Comparison of ENCODE assay signal across 23 cellular contexts in the genomic region with DNA sequence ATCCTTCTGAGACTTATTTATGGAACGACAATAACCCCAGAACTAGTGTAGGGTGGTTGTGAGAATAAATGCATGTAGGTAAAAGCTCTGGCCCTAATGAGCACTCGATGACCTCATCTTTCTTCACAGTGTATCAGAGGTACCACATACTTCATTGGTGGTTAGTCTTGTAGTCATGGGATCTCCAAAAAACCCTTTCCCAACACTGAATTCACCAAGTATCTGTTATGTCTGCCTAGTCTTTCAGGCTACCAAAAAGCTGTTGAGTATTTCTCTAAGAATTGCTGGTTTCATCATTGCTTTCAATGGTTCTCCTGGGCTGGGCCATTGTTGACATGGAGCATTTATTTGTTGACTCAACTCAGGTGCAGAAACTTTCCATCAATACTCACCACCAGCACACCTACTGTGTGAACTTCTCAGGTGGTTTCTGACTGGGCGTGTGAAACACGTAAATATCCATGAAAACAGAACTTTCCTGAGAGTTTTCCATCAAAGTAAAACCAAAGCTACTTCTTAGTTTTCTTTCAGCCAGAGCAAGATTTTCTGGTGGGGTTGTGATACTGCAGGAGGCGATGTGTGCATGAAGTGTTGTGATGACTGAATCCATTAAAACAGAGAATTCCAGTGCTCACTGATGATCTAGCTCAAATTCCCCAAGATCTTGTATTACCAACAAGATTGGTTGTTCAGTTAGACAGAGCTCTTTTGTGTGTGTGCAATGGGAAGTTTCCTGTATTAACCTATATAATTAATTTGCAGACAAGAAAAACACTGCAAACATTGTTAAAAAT. TPM values are rescaled to one million over a fixed set of nuclear protein-coding genes. Genes with fewer than 3 reads are reported as not detected.
DNase-seq lines count a peak whose midpoint lies in the region; ATAC-seq, FAIRE-seq and TF ChIP-seq lines count a peak whose summit lies in the region.
"Had no signal": no experiment of that assay in that cellular context is flagged by ENCODE, and none has a peak within 500 bp of the region (broad histone marks: within the 10 kb centered on the region; RNA-seq: fewer than 3 reads in every experiment).

No MANE protein-coding gene starts in this region.

- TF ChIP-seq RAD21 in liver (IDR thresholded peaks at IDR 0.05): no peak

- DNase-seq in AG10803 (ENCODE audit: low read depth): peak; percentile 26
- no peak for DNase-seq in PC-9
- DNase-seq in bronchial epithelial cell (ENCODE audit: low read depth): peak; percentile 67
- DNase-seq in posterior cingulate gyrus: no peak
- no peak for DNase-seq in Kasumi-1 (lab: John Stamatoyannopoulos, UW)
- DNase-seq: ACHN; activated CD4-positive, alpha-beta T cell treated with anti-CD3 and anti-CD28 coated beads for 4 hours; amygdala; heart left ventricle; left ventricle myocardium inferior; NCI-H1436 treated with DMSO at 0.1 percent for 48 hours; SIG-M5; stimulated activated CD4-positive, alpha-beta T cell treated with anti-CD3 and anti-CD28 coated beads, Interleukin-12 subunit alpha, Interleukin-12 subunit beta, amount 100 ng/mL, for 4 hours; stimulated activated CD4-positive, alpha-beta T cell treated with anti-CD3 and anti-CD28 coated beads, Interleukin-4, amount 100 ng/mL, for 1 hour; thyroid gland had no signal

- no peak for TF ChIP-seq CTCF in AG10803 (conservative IDR thresholded peaks at IDR 0.05; ENCODE audit: low read length)
- no peak for TF ChIP-seq CTCF in PC-9 (conservative IDR thresholded peaks at IDR 0.05)
- TF ChIP-seq CTCF in bronchial epithelial cell (IDR thresholded peaks at IDR 0.05; ENCODE audit: insufficient read depth, low read length, severe bottlenecking): no peak
- no peak for TF ChIP-seq CTCF in liver (IDR thresholded peaks at IDR 0.05; ENCODE audit: low read depth, low read length, missing input control)

- H3K79me2 ChIP-seq in PC-9 (ENCODE audit: low read depth): no peaks in the 10 kb centered on the region

- FAIRE-seq in bronchial epithelial cell (lab: Jason Lieb, UNC): no peak
- FAIRE-seq: GM12892, keratinocyte had no signal

- H3K4me1 ChIP-seq in PC-9 (replicated peaks; ENCODE audit: insufficient read depth) (peaks cover 63% of the 10 kb centered on the region), liver (ENCODE audit: control insufficient read depth in 4 of 4, insufficient read depth in 4 of 4, low read length in 3 of 4) (peaks cover 14 to 55% (median 38%) of the 10 kb centered on the region in 4 donors)
- H3K4me1 ChIP-seq: left ventricle myocardium inferior, prostate gland, thyroid gland had no signal

- H3K27ac ChIP-seq in PC-9 (peak overlapping the region; percentile 21; the same call in 1 of the 2 replicates), liver (ENCODE audit: low read depth in 1 of 2, low read length in 2 of 2) (peak overlapping the region; percentile 77 to 90)
- H3K27ac ChIP-seq: heart left ventricle, left ventricle myocardium inferior, prostate gland, thyroid gland had no signal

- H2AFZ ChIP-seq in PC-9: no peak overlapping the region

- peaks cover 41% of the 10 kb centered on the region for H3F3A ChIP-seq in PC-9 (ENCODE audit: insufficient read depth, low read depth)

- WGBS in liver: 93% methylated on average over 5 of the region's 5 CpGs

- no peak overlapping the region for H3K4me2 ChIP-seq in PC-9

- POLR2A ChIA-PET in PC-9 (lab: Charles Lee; ENCODE audit: unreplicated experiment): interaction anchor here (0.6 kb wide), 1 partner anchor 373 kb away, joined by 6 read pairs; no protein-coding TSS in a partner anchor

- no TSS peak for BruUV-seq in PC-9 (replicated peaks; lab: Mats Ljungman, UMichigan)

- H3K4me3 ChIP-seq in AG10803 (ENCODE audit: low read length) (no peak overlapping the region), PC-9 (no peak overlapping the region), bronchial epithelial cell (ENCODE audit: low read depth, low read length) (no peak overlapping the region), liver (ENCODE audit: low read depth in 1 of 3, low read length in 3 of 3) (no peak overlapping the region)
- H3K4me3 ChIP-seq: heart left ventricle, left ventricle myocardium inferior, Peyer's patch, prostate gland, thyroid gland had no signal

- H3K36me3 ChIP-seq in PC-9 (ENCODE audit: low read depth): no peaks in the 10 kb centered on the region
- H3K36me3 ChIP-seq in bronchial epithelial cell (ENCODE audit: control insufficient read depth, insufficient read depth, low read length): no peaks in the 10 kb centered on the region
- H3K36me3 ChIP-seq in liver (ENCODE audit: control insufficient read depth in 4 of 4, insufficient read depth in 3 of 4, low read depth in 1 of 4, low read length in 3 of 4): no peaks in the 10 kb centered on the region
- H3K36me3 ChIP-seq: heart left ventricle, left ventricle myocardium inferior, Peyer's patch, prostate gland, thyroid gland had no signal

- intact Hi-C loops in PC-9 (cut with micrococcal nuclease; ENCODE audit: unreplicated experiment) (loop anchor here (5.0 kb wide), 1 partner anchor 244 kb away; no protein-coding TSS in a partner anchor), posterior cingulate gyrus (cut with DNase I) (no loop called here)

- H3K9me3 ChIP-seq in PC-9 (ENCODE audit: insufficient read depth, low read depth) (no peaks in the 10 kb centered on the region), liver (ENCODE audit: control insufficient read depth in 4 of 4, low read length in 3 of 4) (no peaks in the 10 kb centered on the region)
- H3K9me3 ChIP-seq: heart left ventricle, left ventricle myocardium inferior, Peyer's patch, prostate gland, thyroid gland had no signal

- no peaks in the 10 kb centered on the region for H4K20me1 ChIP-seq in PC-9 (ENCODE audit: insufficient read depth)

- CTCF ChIA-PET in PC-9 (lab: Charles Lee): no interaction called here

- H3K9ac ChIP-seq in liver (ENCODE audit: low read depth in 1 of 2, low read length in 2 of 2): no peak overlapping the region

- H3K27me3 ChIP-seq in PC-9 (ENCODE audit: insufficient read depth, low read depth): no peaks in the 10 kb centered on the region
- no peaks in the 10 kb centered on the region for H3K27me3 ChIP-seq in bronchial epithelial cell (ENCODE audit: control insufficient read depth, insufficient read depth, low read length)
- no peaks in the 10 kb centered on the region for H3K27me3 ChIP-seq in liver (ENCODE audit: control insufficient read depth in 4 of 4, insufficient read depth in 4 of 4, low read length in 3 of 4)
- H3K27me3 ChIP-seq: Peyer's patch, thyroid gland had no signal

- ATAC-seq in GM18907 (IDR thresholded peaks at IDR 0.05; ENCODE audit: unreplicated experiment) (no peak), GM19467 (IDR thresholded peaks at IDR 0.05; ENCODE audit: unreplicated experiment) (no peak)
- ATAC-seq: HCT116 had no signal

- H3K9me2 ChIP-seq in PC-9 (ENCODE audit: insufficient read depth): no peaks in the 10 kb centered on the region

TF ChIP-seq in liver, 16 proteins besides CTCF, POLR2A, EP300 and RAD21:
- TF ChIP-seq GABPA (IDR thresholded peaks at IDR 0.05 in 1 of 2, conservative IDR thresholded peaks at IDR 0.05 in 1 of 2): no peak
- TF ChIP-seq HNF4A (conservative IDR thresholded peaks at IDR 0.05): no peak
- TF ChIP-seq, protein P1, sequence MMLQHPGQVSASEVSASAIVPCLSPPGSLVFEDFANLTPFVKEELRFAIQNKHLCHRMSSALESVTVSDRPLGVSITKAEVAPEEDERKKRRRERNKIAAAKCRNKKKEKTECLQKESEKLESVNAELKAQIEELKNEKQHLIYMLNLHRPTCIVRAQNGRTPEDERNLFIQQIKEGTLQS (IDR thresholded peaks at IDR 0.05): no peak
- no peak for TF ChIP-seq FOXA1 (IDR thresholded peaks at IDR 0.05)
- TF ChIP-seq HNF4G (IDR thresholded peaks at IDR 0.05): no peak
- no peak for TF ChIP-seq NR2F2 (IDR thresholded peaks at IDR 0.05)
- TF ChIP-seq YY1 (IDR thresholded peaks at IDR 0.05): no peak
- TF ChIP-seq EGR1 (IDR thresholded peaks at IDR 0.05; ENCODE audit: low read depth in 2 of 2): no peak
- TF ChIP-seq JUND (IDR thresholded peaks at IDR 0.05): no peak
- no peak for TF ChIP-seq TAF1 (conservative IDR thresholded peaks at IDR 0.05)
- TF ChIP-seq, protein P2, sequence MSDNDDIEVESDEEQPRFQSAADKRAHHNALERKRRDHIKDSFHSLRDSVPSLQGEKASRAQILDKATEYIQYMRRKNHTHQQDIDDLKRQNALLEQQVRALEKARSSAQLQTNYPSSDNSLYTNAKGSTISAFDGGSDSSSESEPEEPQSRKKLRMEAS (IDR thresholded peaks at IDR 0.05): no peak
- TF ChIP-seq RXRA (IDR thresholded peaks at IDR 0.05): no peak

RNA-seq across cellular contexts. Expression of a gene that starts 51.4 kb away (rescaled TPM):
- total RNA-seq in PC-9 (2021): 16.7 and 17.9 TPM in 2 replicates
- total RNA-seq in bronchial epithelial cell: 8.2 and 11.5 TPM in 2 replicates
- 10 to 100 TPM in 1 of 2 donors, 1 to 10 TPM in 1; 5.9 to 11.9 TPM for total RNA-seq in liver
- 10 to 100 TPM in 1 of 2 donors, 1 to 10 TPM in 1; 5.7 to 17.7 TPM for polyA plus RNA-seq in liver

Comparison
In these comparisons a context has a peak if more than half of its experiments do, and no peak if none do; other contexts are left out.
1. DNase-seq: peak in AG10803 (single experiment) and bronchial epithelial cell (single experiment); none in PC-9 (0 of 2), posterior cingulate gyrus (0 of 10) and Kasumi-1 (0 of 2).